ENCODE assay signal across 2 cellular contexts in genomic region chr9:84045481-84046097, GRCh38.
TF ChIP-seq lines count a peak whose summit lies in the region.

No MANE protein-coding gene starts in this region.

TF ChIP-seq in HEK293, 187 proteins besides CTCF, POLR2A, EP300 and RAD21 (continued from another document):
- TF ChIP-seq, protein P1, sequence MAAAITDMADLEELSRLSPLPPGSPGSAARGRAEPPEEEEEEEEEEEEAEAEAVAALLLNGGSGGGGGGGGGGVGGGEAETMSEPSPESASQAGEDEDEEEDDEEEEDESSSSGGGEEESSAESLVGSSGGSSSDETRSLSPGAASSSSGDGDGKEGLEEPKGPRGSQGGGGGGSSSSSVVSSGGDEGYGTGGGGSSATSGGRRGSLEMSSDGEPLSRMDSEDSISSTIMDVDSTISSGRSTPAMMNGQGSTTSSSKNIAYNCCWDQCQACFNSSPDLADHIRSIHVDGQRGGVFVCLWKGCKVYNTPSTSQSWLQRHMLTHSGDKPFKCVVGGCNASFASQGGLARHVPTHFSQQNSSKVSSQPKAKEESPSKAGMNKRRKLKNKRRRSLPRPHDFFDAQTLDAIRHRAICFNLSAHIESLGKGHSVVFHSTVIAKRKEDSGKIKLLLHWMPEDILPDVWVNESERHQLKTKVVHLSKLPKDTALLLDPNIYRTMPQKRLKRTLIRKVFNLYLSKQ (tag by site-specific recombination; IDR thresholded peaks at IDR 0.05; ENCODE audit: borderline replicate concordance), result no peak

TF ChIP-seq in H1, 55 proteins besides CTCF, POLR2A, EP300 and RAD21 (continued from another document):
- TF ChIP-seq TEAD4 (IDR thresholded peaks at IDR 0.05; ENCODE audit: low read depth, low read length) (no peak), TAF7 (optimal IDR thresholded peaks at IDR 0.05; ENCODE audit: borderline replicate concordance, low read depth, low read length) (no peak), NRF1 (IDR thresholded peaks at IDR 0.05; ENCODE audit: low read depth, low read length) (no peak), POLR2AphosphoS5 (IDR thresholded peaks at IDR 0.05; ENCODE audit: low read depth, low read length) (no peak), ASH2L (IDR thresholded peaks at IDR 0.05; ENCODE audit: low read length) (no peak), HDAC2 (IDR thresholded peaks at IDR 0.05; ENCODE audit: borderline replicate concordance in 1 of 2, low read depth in 2 of 2, low read length in 2 of 2) (no peak), EZH2 (IDR thresholded peaks at IDR 0.05; ENCODE audit: low read depth, low read length, severe bottlenecking) (no peak)
